19 cellular contexts compared by ENCODE assay signal in genomic region chr4:165972747-165973146, GRCh38.
"Had no signal": no experiment of that assay in that cellular context is flagged by ENCODE, and none has a peak within 500 bp of the region (broad histone marks: within the 10 kb centered on the region; RNA-seq: fewer than 3 reads in every experiment).

No MANE protein-coding gene starts in this region.

- H3K36me3 ChIP-seq: esophagus muscularis mucosa, right atrium auricular region, suprapubic skin, transverse colon, vagina had no signal

- H3K27me3 ChIP-seq: esophagus muscularis mucosa, right atrium auricular region, suprapubic skin, transverse colon, vagina had no signal

- H3K27me3 Mint-ChIP-seq: activated B cell treated with CpG ODN at 0.5 μM for 24 hours; activated CD8-positive, alpha-beta T cell treated with anti-CD3 and anti-CD28 coated beads for 36 hours; stimulated activated naive CD8-positive, alpha-beta T cell treated with anti-CD3 and anti-CD28 coated beads, Interleukin-15, Interleukin-2, amounts not matched to agents 100 ng/mL and 50 ng/mL, for 24 hours had no signal

- H3K4me1 ChIP-seq: right atrium auricular region, transverse colon, vagina had no signal

- DNase-seq: activated B cell treated with CpG ODN at 0.5 μM for 24 hours; activated CD4-positive, alpha-beta T cell treated with anti-CD3 and anti-CD28 coated beads for 4 hours; activated CD8-positive, alpha-beta T cell treated with anti-CD3 and anti-CD28 coated beads for 36 hours; activated naive CD4-positive, alpha-beta T cell treated with anti-CD3 and anti-CD28 coated beads for 36 hours; activated T-cell treated with anti-CD3 and anti-CD28 coated beads, Interleukin-2, amount 50 U/mL, for 4 hours; anterior cingulate cortex; cerebellar nuclear complex; cortex of kidney; midbrain; nucleus accumbens; posterior cingulate gyrus; transverse colon had no signal

- H3K4me1 Mint-ChIP-seq: activated B cell treated with CpG ODN at 0.5 μM for 24 hours, nephron had no signal

- H3K9me3 Mint-ChIP-seq: activated naive CD4-positive, alpha-beta T cell treated with anti-CD3 and anti-CD28 coated beads for 36 hours; nephron; stimulated activated naive CD8-positive, alpha-beta T cell treated with anti-CD3 and anti-CD28 coated beads, Interleukin-15, Interleukin-2, amounts not matched to agents 100 ng/mL and 50 ng/mL, for 24 hours had no signal

- H3K9me3 ChIP-seq: esophagus muscularis mucosa, suprapubic skin, transverse colon, vagina had no signal

- H3K4me3 Mint-ChIP-seq: activated B cell treated with CpG ODN at 0.5 μM for 24 hours; activated CD8-positive, alpha-beta T cell treated with anti-CD3 and anti-CD28 coated beads for 36 hours; activated naive CD4-positive, alpha-beta T cell treated with anti-CD3 and anti-CD28 coated beads for 36 hours; activated T-cell treated with anti-CD3 and anti-CD28 coated beads, Interleukin-2, amount 50 U/mL, for 4 hours; nephron; stimulated activated naive CD8-positive, alpha-beta T cell treated with anti-CD3 and anti-CD28 coated beads, Interleukin-15, Interleukin-2, amounts not matched to agents 100 ng/mL and 50 ng/mL, for 24 hours had no signal

- H3K27ac ChIP-seq: esophagus muscularis mucosa, right atrium auricular region, suprapubic skin, transverse colon, vagina had no signal

- H3K27ac Mint-ChIP-seq: activated B cell treated with CpG ODN at 0.5 μM for 24 hours; activated CD8-positive, alpha-beta T cell treated with anti-CD3 and anti-CD28 coated beads for 36 hours; activated naive CD4-positive, alpha-beta T cell treated with anti-CD3 and anti-CD28 coated beads for 36 hours; nephron; stimulated activated naive CD8-positive, alpha-beta T cell treated with anti-CD3 and anti-CD28 coated beads, Interleukin-15, Interleukin-2, amounts not matched to agents 100 ng/mL and 50 ng/mL, for 24 hours had no signal

- H3K4me3 ChIP-seq: esophagus muscularis mucosa, lung, right atrium auricular region, suprapubic skin, transverse colon, vagina had no signal
